8 cellular contexts compared by ENCODE assay signal in the genomic region with DNA sequence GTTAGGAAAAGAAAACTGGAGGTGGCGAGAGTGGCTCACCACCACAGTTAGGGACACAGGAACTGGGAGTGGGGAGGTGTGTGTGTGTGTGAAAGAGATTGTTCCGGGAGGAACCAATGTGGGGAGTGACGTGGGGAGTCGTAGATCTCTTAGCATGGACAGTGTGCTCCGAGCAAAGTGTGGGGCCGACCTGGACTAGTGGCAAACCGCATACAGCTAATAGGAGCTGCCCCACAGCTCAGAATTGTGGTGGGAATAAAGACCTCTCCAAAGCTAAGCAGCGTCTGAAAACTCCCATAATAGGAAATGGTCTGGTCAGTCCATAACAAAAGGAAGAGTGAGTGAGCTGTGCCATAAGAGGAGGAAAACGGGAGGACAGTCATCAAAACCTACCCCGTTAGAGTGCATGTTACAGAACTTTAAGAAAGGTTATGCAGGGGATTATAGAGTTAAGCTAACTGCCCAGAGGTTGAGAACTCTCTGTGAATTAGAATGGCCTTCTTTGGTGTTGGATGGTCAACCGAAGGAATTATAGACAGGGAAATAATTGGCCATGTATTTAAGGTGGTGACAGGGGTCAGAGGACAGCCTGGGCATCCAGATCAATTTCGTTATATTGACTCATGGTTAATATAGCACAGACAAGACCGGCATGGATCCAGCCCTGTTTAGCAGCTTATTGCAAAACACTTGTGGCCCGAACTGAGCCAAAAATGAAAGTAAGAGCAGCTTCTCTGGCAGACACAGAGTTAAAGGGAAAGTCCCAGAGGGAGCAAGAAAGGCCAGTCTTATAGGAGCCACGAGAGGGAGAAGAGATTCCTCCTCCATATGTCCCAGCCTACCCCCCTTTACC. TPM values are rescaled to one million over a fixed set of nuclear protein-coding genes. Genes with fewer than 3 reads are reported as not detected.
DNase-seq lines count a peak whose midpoint lies in the region; ATAC-seq and TF ChIP-seq lines count a peak whose summit lies in the region.

No MANE protein-coding gene starts in this region.

- TF ChIP-seq POLR2A in sigmoid colon (IDR thresholded peaks at IDR 0.05), result no peak

- ATAC-seq in GM21526 (IDR thresholded peaks at IDR 0.05; ENCODE audit: low FRiP score, unreplicated experiment) (peak; percentile 79), GM21423 (IDR thresholded peaks at IDR 0.05; ENCODE audit: unreplicated experiment) (no peak)
- ATAC-seq in activated CD8-positive, alpha-beta T cell treated with anti-CD3 and anti-CD28 coated beads for 36 hours, result no peak

- CTCF ChIA-PET in CD4-positive, alpha-beta memory T cell (lab: Charles Lee; ENCODE audit: partially characterized antibody), result no interaction called here
- CTCF ChIA-PET in activated CD8-positive, alpha-beta T cell treated with anti-CD3 and anti-CD28 coated beads for 36 hours (lab: Charles Lee), result interaction anchor here (1.3 to 2.0 kb wide), 2 partner anchors 12 to 40 kb away, joined by 3 to 5 read pairs; no protein-coding TSS in a partner anchor

- H3K4me2 ChIP-seq in BLaER1, result peak overlapping the region; percentile 43
- H3K4me2 ChIP-seq in OCI-LY1 (ENCODE audit: low read length), result peak overlapping the region; percentile 43
- H3K4me2 ChIP-seq in hepatocyte, result peak overlapping the region; percentile 56

- no peaks in the 10 kb centered on the region for H3K36me3 ChIP-seq in BLaER1
- H3K36me3 ChIP-seq in OCI-LY1 (ENCODE audit: insufficient read depth, low read length), result no peaks in the 10 kb centered on the region
- H3K36me3 ChIP-seq in hepatocyte (replicated peaks; ENCODE audit: insufficient read depth, low read depth), result no peaks in the 10 kb centered on the region
- no peaks in the 10 kb centered on the region for H3K36me3 ChIP-seq in CD4-positive, alpha-beta memory T cell (ENCODE audit: insufficient read depth, low read length)
- no peaks in the 10 kb centered on the region for H3K36me3 ChIP-seq in sigmoid colon

- H3K4me1 ChIP-seq in BLaER1 (no peaks in the 10 kb centered on the region), OCI-LY1 (ENCODE audit: insufficient read depth, low read length, severe bottlenecking) (no peaks in the 10 kb centered on the region), hepatocyte (ENCODE audit: insufficient read depth) (peaks cover 6% of the 10 kb centered on the region), sigmoid colon (no peaks in the 10 kb centered on the region)
- H3K4me1 ChIP-seq in CD4-positive, alpha-beta memory T cell (ENCODE audit: insufficient read depth, low read length), result no peaks in the 10 kb centered on the region

- H3K27ac ChIP-seq in BLaER1 (no peak overlapping the region), OCI-LY1 (ENCODE audit: low read depth, low read length, poor library complexity, severe bottlenecking) (no peak overlapping the region), hepatocyte (peak overlapping the region; percentile 72), sigmoid colon (no peak overlapping the region)
- no peak overlapping the region for H3K27ac ChIP-seq in CD4-positive, alpha-beta memory T cell (ENCODE audit: low read depth, low read length)

- H4K20me1 ChIP-seq in BLaER1, result no peaks in the 10 kb centered on the region
- H4K20me1 ChIP-seq in OCI-LY1 (ENCODE audit: insufficient read depth, low read length), result no peaks in the 10 kb centered on the region
- H4K20me1 ChIP-seq in hepatocyte (ENCODE audit: insufficient read depth, poor library complexity, severe bottlenecking), result no peaks in the 10 kb centered on the region

- H3K4me3 Mint-ChIP-seq in CD4-positive, alpha-beta memory T cell, result peak overlapping the region in 3 of 8 donors; percentile 34 to 62 (median 38)
- H3K4me3 Mint-ChIP-seq in activated CD8-positive, alpha-beta T cell treated with anti-CD3 and anti-CD28 coated beads for 36 hours, result no peak overlapping the region

- POLR2A ChIA-PET in CD4-positive, alpha-beta memory T cell (lab: Charles Lee; ENCODE audit: partially characterized antibody), result no interaction called here
- POLR2A ChIA-PET in activated CD8-positive, alpha-beta T cell treated with anti-CD3 and anti-CD28 coated beads for 36 hours (lab: Charles Lee), result interaction anchor here (1.1 kb wide), 1 partner anchor 9 kb away, joined by 3 read pairs; the partner anchor contains the start of gene SLC15A1

- intact Hi-C loops in CD4-positive, alpha-beta memory T cell (cut with micrococcal nuclease), result no loop called here
- intact Hi-C loops in sigmoid colon (cut with DNase I), result no loop called here
- intact Hi-C loops in activated CD8-positive, alpha-beta T cell treated with anti-CD3 and anti-CD28 coated beads for 36 hours (cut with micrococcal nuclease), result no loop called here

- H3K27ac Mint-ChIP-seq in CD4-positive, alpha-beta memory T cell, result peak overlapping the region in 1 of 7 donors; percentile 43
- H3K27ac Mint-ChIP-seq in activated CD8-positive, alpha-beta T cell treated with anti-CD3 and anti-CD28 coated beads for 36 hours, result no peak overlapping the region

- H3K27me3 ChIP-seq in BLaER1 (no peaks in the 10 kb centered on the region), OCI-LY1 (ENCODE audit: insufficient read depth, low read length) (peaks cover 5% of the 10 kb centered on the region), hepatocyte (no peaks in the 10 kb centered on the region), sigmoid colon (no peaks in the 10 kb centered on the region)
- H3K27me3 ChIP-seq in CD4-positive, alpha-beta memory T cell (ENCODE audit: insufficient read depth, low read length), result no peaks in the 10 kb centered on the region

- peaks cover 11 to 14% of the 10 kb centered on the region in 2 donors for H3K27me3 Mint-ChIP-seq in CD4-positive, alpha-beta memory T cell
- H3K27me3 Mint-ChIP-seq in activated CD8-positive, alpha-beta T cell treated with anti-CD3 and anti-CD28 coated beads for 36 hours, result peaks cover 8% of the 10 kb centered on the region

- H3K4me1 Mint-ChIP-seq in CD4-positive, alpha-beta memory T cell, result peaks cover 0 to 6% (median 2%) of the 10 kb centered on the region in 4 donors
- H3K4me1 Mint-ChIP-seq in activated CD8-positive, alpha-beta T cell treated with anti-CD3 and anti-CD28 coated beads for 36 hours (ENCODE audit: low read depth), result no peaks in the 10 kb centered on the region

- H3K9ac ChIP-seq in BLaER1 (no peak overlapping the region), OCI-LY1 (ENCODE audit: low read length) (no peak overlapping the region)

- no peak overlapping the region for H3K4me3 ChIP-seq in BLaER1
- peak overlapping the region; percentile 16 for H3K4me3 ChIP-seq in OCI-LY1 (ENCODE audit: low read depth, low read length, poor library complexity, severe bottlenecking)
- H3K4me3 ChIP-seq in hepatocyte, result no peak overlapping the region
- H3K4me3 ChIP-seq in CD4-positive, alpha-beta memory T cell (ENCODE audit: low read length in 2 of 2), result no peak overlapping the region
- peak overlapping the region in 2 of 4 donors; percentile 6 to 19 for H3K4me3 ChIP-seq in sigmoid colon

- DNase-seq in hepatocyte (ENCODE audit: low spot score) (no peak), sigmoid colon (no peak)
- no peak for DNase-seq in CD4-positive, alpha-beta memory T cell
- no peak for DNase-seq in activated CD8-positive, alpha-beta T cell treated with anti-CD3 and anti-CD28 coated beads for 36 hours

- H2AFZ ChIP-seq in OCI-LY1 (ENCODE audit: low read length), result no peak overlapping the region
- peak overlapping the region; percentile 4 for H2AFZ ChIP-seq in hepatocyte

- H3K9me3 ChIP-seq in BLaER1, result peaks cover 21% of the 10 kb centered on the region
- H3K9me3 ChIP-seq in OCI-LY1 (ENCODE audit: low read length), result no peaks in the 10 kb centered on the region
- no peaks in the 10 kb centered on the region for H3K9me3 ChIP-seq in hepatocyte (ENCODE audit: low read depth)
- no peaks in the 10 kb centered on the region for H3K9me3 ChIP-seq in CD4-positive, alpha-beta memory T cell (ENCODE audit: control insufficient read depth in 1 of 2, low read length in 2 of 2)
- H3K9me3 ChIP-seq in sigmoid colon, result no peaks in the 10 kb centered on the region

- no peak for TF ChIP-seq EP300 in sigmoid colon (IDR thresholded peaks at IDR 0.05)

- H3K9me3 Mint-ChIP-seq in CD4-positive, alpha-beta memory T cell, result peaks cover 3 to 27% (median 12%) of the 10 kb centered on the region in 8 donors
- H3K9me3 Mint-ChIP-seq in activated CD8-positive, alpha-beta T cell treated with anti-CD3 and anti-CD28 coated beads for 36 hours, result peaks cover 1% of the 10 kb centered on the region

- TF ChIP-seq CTCF in OCI-LY1 (IDR thresholded peaks at IDR 0.05; ENCODE audit: low read length), result no peak
- TF ChIP-seq CTCF in hepatocyte (IDR thresholded peaks at IDR 0.05; ENCODE audit: poor library complexity), result no peak
- no peak for TF ChIP-seq CTCF in sigmoid colon (IDR thresholded peaks at IDR 0.05)
- no peak for TF ChIP-seq CTCF in activated CD8-positive, alpha-beta T cell treated with anti-CD3 and anti-CD28 coated beads for 36 hours (IDR thresholded peaks at IDR 0.05)

- 78% methylated on average over 15 of the region's 15 CpGs for WGBS in hepatocyte (ENCODE audit: low lambda C conversion rate, missing lambda C conversion rate)
- WGBS in sigmoid colon, 2 donors, result 62 to 72% methylated on average over 15 of the region's 15 CpGs

- H3F3A ChIP-seq in OCI-LY1 (ENCODE audit: insufficient read depth, low read length), result no peaks in the 10 kb centered on the region

- H3K79me2 ChIP-seq in OCI-LY1 (ENCODE audit: insufficient read depth, low read length) (no peaks in the 10 kb centered on the region), hepatocyte (no peaks in the 10 kb centered on the region)

- H3K9me2 ChIP-seq in OCI-LY1 (ENCODE audit: low read depth, low read length) (no peaks in the 10 kb centered on the region), hepatocyte (replicated peaks; ENCODE audit: insufficient read depth) (no peaks in the 10 kb centered on the region)

- peaks cover 0 to 2% of the 10 kb centered on the region in 2 donors for H3K36me3 Mint-ChIP-seq in CD4-positive, alpha-beta memory T cell
- no peaks in the 10 kb centered on the region for H3K36me3 Mint-ChIP-seq in activated CD8-positive, alpha-beta T cell treated with anti-CD3 and anti-CD28 coated beads for 36 hours (ENCODE audit: low read depth)

RNA-seq across cellular contexts. Expression of gene SLC15A1, which starts 8.9 kb away (rescaled TPM):
- total RNA-seq in hepatocyte (14.2 and 18.7 TPM in 2 replicates), sigmoid colon (under 1 TPM in 2 of 4 donors, not detected in 2; under 0.01 to 0.83 TPM)
- polyA plus RNA-seq in hepatocyte (7.5 and 10.0 TPM in 2 replicates), sigmoid colon (10 to 100 TPM in 1 of 3 donors, 1 to 10 TPM in 2; 2.1 to 11.1 (median 4.2) TPM)
- not detected for total RNA-seq in CD4-positive, alpha-beta memory T cell
- not detected for polyA plus RNA-seq in CD4-positive, alpha-beta memory T cell
- total RNA-seq in activated CD8-positive, alpha-beta T cell treated with anti-CD3 and anti-CD28 coated beads for 36 hours, result not detected
